In the genomic region with DNA sequence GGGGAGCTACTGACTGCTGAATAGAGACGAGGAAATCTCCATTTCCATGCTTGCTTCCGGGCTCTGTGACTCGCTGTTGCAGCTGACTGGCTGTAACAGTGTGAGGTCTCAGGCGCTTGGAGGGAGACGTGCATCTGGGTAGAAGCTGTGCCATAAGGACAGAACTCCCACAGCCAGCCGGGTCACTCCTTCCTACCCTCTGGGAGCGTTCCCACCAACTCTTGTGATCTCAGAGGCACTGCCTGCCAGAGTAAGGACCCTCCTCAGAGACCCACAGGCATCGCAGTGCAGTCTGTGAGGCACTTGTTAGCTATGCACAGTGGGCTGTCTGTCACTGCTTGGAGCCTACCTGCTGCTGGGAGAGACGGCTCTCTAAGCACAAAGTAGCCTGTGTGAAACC, we compare ENCODE assay signal across 10 cellular contexts.
DNase-seq lines count a peak whose midpoint lies in the region; ATAC-seq and TF ChIP-seq lines count a peak whose summit lies in the region.
"Had no signal": no experiment of that assay in that cellular context is flagged by ENCODE, and none has a peak within 500 bp of the region (broad histone marks: within the 10 kb centered on the region; RNA-seq: fewer than 3 reads in every experiment).

No MANE protein-coding gene starts in this region.

- H3K27ac ChIP-seq in upper lobe of right lung: no peak overlapping the region
- H3K27ac ChIP-seq: hepatocyte had no signal

- no peaks in the 10 kb centered on the region for H3K27me3 ChIP-seq in upper lobe of right lung
- H3K27me3 ChIP-seq: hepatocyte had no signal

- H3K4me1 Mint-ChIP-seq in nephron progenitor cell (peaks cover 43% of the 10 kb centered on the region), MCF 10A (ENCODE audit: insufficient read depth, unreplicated experiment) (no peaks in the 10 kb centered on the region)

- ATAC-seq in HG03095 (IDR thresholded peaks at IDR 0.05; ENCODE audit: unreplicated experiment) (peak; percentile 71), upper lobe of right lung (no peak)

- no TSS peak for BruUV-seq in MCF 10A (replicated peaks; lab: Mats Ljungman, UMichigan)

- intact Hi-C loops in upper lobe of right lung (cut with DNase I) (no loop called here), MCF 10A (cut with micrococcal nuclease) (no loop called here)

- peaks cover 6% of the 10 kb centered on the region for H3K27me3 Mint-ChIP-seq in nephron progenitor cell (ENCODE audit: low read depth, poor library complexity)
- H3K27me3 Mint-ChIP-seq in MCF 10A (ENCODE audit: insufficient read depth, unreplicated experiment): no peaks in the 10 kb centered on the region

- no peaks in the 10 kb centered on the region for H3K9me3 ChIP-seq in upper lobe of right lung

- in situ Hi-C loops in GM13976 (cut with MboI; ENCODE audit: low sequenced_read_pairs, unreplicated experiment): no loop called here

- no peak overlapping the region for H3K4me3 ChIP-seq in upper lobe of right lung
- H3K4me3 ChIP-seq: hepatocyte had no signal

- POLR2A ChIA-PET in MCF 10A (lab: Yijun Ruan, JAX) (interaction anchor here (0.7 to 1.4 kb wide), 2 partner anchors 14 to 208 kb away, joined by 3 to 6 read pairs; no protein-coding TSS in a partner anchor), GM10248 (lab: Yijun Ruan, JAX) (no interaction called here)

- CTCF ChIA-PET in MCF 10A (lab: Yijun Ruan, JAX): interaction anchor here (0.6 kb wide), 2 partner anchors 152 to 168 kb away, joined by 3 read pairs; no protein-coding TSS in a partner anchor
- CTCF ChIA-PET in GM10248 (lab: Yijun Ruan, JAX): interaction anchor here (1.2 kb wide), 1 partner anchor 12 kb away, joined by 7 read pairs; no protein-coding TSS in a partner anchor

- H3K36me3 Mint-ChIP-seq in nephron progenitor cell (ENCODE audit: low read depth): no peaks in the 10 kb centered on the region
- H3K36me3 Mint-ChIP-seq in MCF 10A (ENCODE audit: insufficient read depth, unreplicated experiment): no peaks in the 10 kb centered on the region

- H3K9me3 Mint-ChIP-seq in nephron progenitor cell (no peaks in the 10 kb centered on the region), MCF 10A (ENCODE audit: unreplicated experiment) (no peaks in the 10 kb centered on the region)

- peak overlapping the region; percentile 48 for H3K4me3 Mint-ChIP-seq in nephron progenitor cell
- no peak overlapping the region for H3K4me3 Mint-ChIP-seq in MCF 10A (ENCODE audit: unreplicated experiment)
- H3K4me3 Mint-ChIP-seq: nephron had no signal

- H3K27ac Mint-ChIP-seq in nephron progenitor cell (no peak overlapping the region), MCF 10A (ENCODE audit: low read depth, unreplicated experiment) (no peak overlapping the region)

- H3K36me3 ChIP-seq in upper lobe of right lung: no peaks in the 10 kb centered on the region

- no peaks in the 10 kb centered on the region for H3K4me1 ChIP-seq in upper lobe of right lung

- TF ChIP-seq CTCF in GM13976 (IDR thresholded peaks at IDR 0.05; ENCODE audit: borderline replicate concordance, control extremely low read depth, extremely low read depth, insufficient read depth, missing control alignments) (no peak), nephron progenitor cell (IDR thresholded peaks at IDR 0.05) (no peak), upper lobe of right lung (IDR thresholded peaks at IDR 0.05) (no peak), MCF 10A (IDR thresholded peaks at IDR 0.05; ENCODE audit: unreplicated experiment) (no peak), GM10248 (IDR thresholded peaks at IDR 0.05; ENCODE audit: control extremely low read depth, extremely low read depth, low read depth, missing control alignments) (no peak)

- DNase-seq in GM13976 (ENCODE audit: low spot score) (peak; percentile 25), cerebellar cortex (ENCODE audit: low spot score) (peak; percentile 44), nephron progenitor cell (peak; percentile 19), upper lobe of right lung (no peak), MCF 10A (ENCODE audit: unreplicated experiment) (no peak), GM10248 (ENCODE audit: extremely low spot score) (no peak)
- DNase-seq in activated effector memory CD4-positive, alpha-beta T cell treated with Interleukin-2 at 50 U/mL for 16 hours: no peak

Comparison
In these comparisons a context has a peak if more than half of its experiments do, and no peak if none do; other contexts are left out.
1. DNase-seq: peak in GM13976 (single experiment), cerebellar cortex (single experiment) and nephron progenitor cell (single experiment); none in activated effector memory CD4-positive, alpha-beta T cell treated with Interleukin-2 at 50 U/mL for 16 hours (single experiment), upper lobe of right lung (single experiment), MCF 10A (single experiment) and GM10248 (single experiment).